Comparison of ENCODE assay signal across 12 cellular contexts in genomic region chr3:11465744-11466611, GRCh38.
A peak's percentile ranks its signal among the peaks of the same experiment; 100 is the strongest.
DNase-seq lines count a peak whose midpoint lies in the region; ATAC-seq, FAIRE-seq and TF ChIP-seq lines count a peak whose summit lies in the region.
"Had no signal": no experiment of that assay in that cellular context is flagged by ENCODE, and none has a peak within 500 bp of the region (broad histone marks: within the 10 kb centered on the region; RNA-seq: fewer than 3 reads in every experiment).

No MANE protein-coding gene starts in this region.

- H3K4me3 Mint-ChIP-seq in chondrocyte (ENCODE audit: unreplicated experiment), result peak overlapping the region; percentile 6
- H3K4me3 Mint-ChIP-seq in activated T-cell treated with anti-CD3 and anti-CD28 coated beads, Interleukin-2, amount 50 U/mL, for 72 hours, result no peak overlapping the region

- TF ChIP-seq POLR2A in stomach (IDR thresholded peaks at IDR 0.05), result no peak

- no peaks in the 10 kb centered on the region for H3K9me3 Mint-ChIP-seq in chondrocyte (ENCODE audit: low read depth)
- H3K9me3 Mint-ChIP-seq in activated T-cell treated with anti-CD3 and anti-CD28 coated beads, Interleukin-2, amount 50 U/mL, for 72 hours, result no peaks in the 10 kb centered on the region

- TF ChIP-seq CTCF in HEK293 (tag by site-specific recombination; IDR thresholded peaks at IDR 0.05), result no peak
- no peak for TF ChIP-seq CTCF in chondrocyte (IDR thresholded peaks at IDR 0.05)
- no peak for TF ChIP-seq CTCF in kidney (IDR thresholded peaks at IDR 0.05; ENCODE audit: borderline replicate concordance, extremely low read depth, insufficient read depth)
- no peak for TF ChIP-seq CTCF in stomach (IDR thresholded peaks at IDR 0.05)

- H3K36me3 Mint-ChIP-seq in chondrocyte (ENCODE audit: low read depth), result peaks cover 5% of the 10 kb centered on the region
- H3K36me3 Mint-ChIP-seq in activated T-cell treated with anti-CD3 and anti-CD28 coated beads, Interleukin-2, amount 50 U/mL, for 72 hours (ENCODE audit: insufficient read depth in 2 of 2), result peaks cover 0 to 1% of the 10 kb centered on the region in 2 donors

- CTCF ChIA-PET in HEK293 (lab: Yijun Ruan, JAX), result no interaction called here

- no peaks in the 10 kb centered on the region for H3K27me3 ChIP-seq in stomach
- H3K27me3 ChIP-seq: SJSA1 had no signal

- H3K4me1 ChIP-seq in HEK293 (ENCODE audit: control insufficient read depth, insufficient read depth, low read length) (no peaks in the 10 kb centered on the region), kidney (ENCODE audit: control insufficient read depth in 1 of 2, insufficient read depth in 1 of 2, low read depth in 1 of 2, low read length in 2 of 2) (peaks cover 0 to 10% of the 10 kb centered on the region in 2 donors), stomach (peaks cover 0 to 34% (median 18%) of the 10 kb centered on the region in 4 donors)
- H3K4me1 ChIP-seq: SJSA1 had no signal

- H3K27ac ChIP-seq in HEK293 (ENCODE audit: extremely low read depth, low read depth, low read length) (no peak overlapping the region; the same call in 1 of the 2 replicates), kidney (ENCODE audit: low read depth in 2 of 2, low read length in 2 of 2) (peak overlapping the region; percentile 68 to 76), stomach (peak overlapping the region; percentile 30 to 87 (median 69))
- H3K27ac ChIP-seq: SJSA1 had no signal

- H3K9me3 ChIP-seq in HEK293 (ENCODE audit: control insufficient read depth, insufficient read depth, low read depth, low read length) (no peaks in the 10 kb centered on the region), kidney (ENCODE audit: control insufficient read depth in 1 of 2, low read length in 2 of 2) (no peaks in the 10 kb centered on the region), stomach (no peaks in the 10 kb centered on the region)
- H3K9me3 ChIP-seq: SJSA1 had no signal

- H3K36me3 ChIP-seq in HEK293 (ENCODE audit: control insufficient read depth in 2 of 2, insufficient read depth in 1 of 2, low read length in 2 of 2) (peaks cover 0 to 3% of the 10 kb centered on the region in 2 experiments; a peak in 2 of 3 replicates), kidney (ENCODE audit: control insufficient read depth in 1 of 2, insufficient read depth in 2 of 2, low read length in 2 of 2) (peaks cover 0 to 9% of the 10 kb centered on the region in 2 donors), stomach (peaks cover 0 to 17% (median 5%) of the 10 kb centered on the region in 4 donors)

- peak overlapping the region in 1 of 2 donors; percentile 17 for H3K9ac ChIP-seq in kidney (ENCODE audit: low read length in 2 of 2)

- ATAC-seq in activated T-cell treated with anti-CD3 and anti-CD28 coated beads, Interleukin-2, amount 50 U/mL, for 72 hours (replicated peaks in 1 of 2), result no peak
- ATAC-seq: stimulated activated naive CD8-positive, alpha-beta T cell treated with anti-CD3 and anti-CD28 coated beads, Interleukin-15, Interleukin-2, amounts not matched to agents 100 U/mL and 50 U/mL, for 24 hours had no signal

- WGBS in stomach, 5 donors, result 35 to 54% (median 44%) methylated on average over 9 of the region's 9 CpGs

- no peak for FAIRE-seq in kidney (lab: Jason Lieb, UNC)
- FAIRE-seq: endometrium had no signal

- H3K4me3 ChIP-seq in HEK293 (ENCODE audit: low read depth, low read length) (no peak overlapping the region), kidney (ENCODE audit: low read length in 2 of 2) (no peak overlapping the region), stomach (no peak overlapping the region)
- H3K4me3 ChIP-seq: SJSA1 had no signal

- POLR2A ChIA-PET in HEK293 (lab: Yijun Ruan, JAX), result no interaction called here

- peak; percentile 73 for TF ChIP-seq EP300 in stomach (IDR thresholded peaks at IDR 0.05)

- DNase-seq in chondrocyte (ENCODE audit: low spot score) (no peak), kidney (no peak), stomach (no peak), NCI-H2081 (lab: John Stamatoyannopoulos, UW) (no peak), mesenteric fat pad (ENCODE audit: low spot score) (no peak), posterior cingulate gyrus (no peak)
- no peak for DNase-seq in activated T-cell treated with anti-CD3 and anti-CD28 coated beads, Interleukin-2, amount 50 U/mL, for 72 hours
- DNase-seq: MV-4-11; stimulated activated naive CD8-positive, alpha-beta T cell treated with anti-CD3 and anti-CD28 coated beads, Interleukin-15, Interleukin-2, amounts not matched to agents 100 U/mL and 50 U/mL, for 24 hours had no signal

- H3K27ac Mint-ChIP-seq in chondrocyte (ENCODE audit: unreplicated experiment), result peak overlapping the region; percentile 92
- H3K27ac Mint-ChIP-seq in activated T-cell treated with anti-CD3 and anti-CD28 coated beads, Interleukin-2, amount 50 U/mL, for 72 hours, result no peak overlapping the region

- peaks cover 62% of the 10 kb centered on the region for H3K4me1 Mint-ChIP-seq in chondrocyte (ENCODE audit: low read depth)
- H3K4me1 Mint-ChIP-seq in activated T-cell treated with anti-CD3 and anti-CD28 coated beads, Interleukin-2, amount 50 U/mL, for 72 hours (ENCODE audit: low read depth), result no peaks in the 10 kb centered on the region

- no peaks in the 10 kb centered on the region for H3K27me3 Mint-ChIP-seq in chondrocyte (ENCODE audit: low read depth)
- no peaks in the 10 kb centered on the region for H3K27me3 Mint-ChIP-seq in activated T-cell treated with anti-CD3 and anti-CD28 coated beads, Interleukin-2, amount 50 U/mL, for 72 hours (ENCODE audit: low read depth)

- intact Hi-C loops in kidney (cut with DNase I), result no loop called here
- intact Hi-C loops in stomach (cut with DNase I; ENCODE audit: low total_unique reads), result no loop called here
- intact Hi-C loops in posterior cingulate gyrus (cut with DNase I), result no loop called here

TF ChIP-seq in HEK293, 187 proteins besides CTCF, POLR2A, EP300 and RAD21:
- TF ChIP-seq PRDM10 (tag by site-specific recombination; IDR thresholded peaks at IDR 0.05), result 0 out of 2 replicates have a peak, but pooled peaks have one; percentile 28
- no peak for TF ChIP-seq ZNF791 (tag by site-specific recombination; IDR thresholded peaks at IDR 0.05)
- no peak for TF ChIP-seq ZNF513 (tag by site-specific recombination; IDR thresholded peaks at IDR 0.05)
- TF ChIP-seq ZNF747 (tag by site-specific recombination; IDR thresholded peaks at IDR 0.05), result no peak
- TF ChIP-seq PRDM6 (tag by site-specific recombination; IDR thresholded peaks at IDR 0.05), result peak; percentile 95
- no peak for TF ChIP-seq ZNF777 (tag by site-specific recombination; IDR thresholded peaks at IDR 0.05; ENCODE audit: borderline replicate concordance)
